In the genomic region with DNA sequence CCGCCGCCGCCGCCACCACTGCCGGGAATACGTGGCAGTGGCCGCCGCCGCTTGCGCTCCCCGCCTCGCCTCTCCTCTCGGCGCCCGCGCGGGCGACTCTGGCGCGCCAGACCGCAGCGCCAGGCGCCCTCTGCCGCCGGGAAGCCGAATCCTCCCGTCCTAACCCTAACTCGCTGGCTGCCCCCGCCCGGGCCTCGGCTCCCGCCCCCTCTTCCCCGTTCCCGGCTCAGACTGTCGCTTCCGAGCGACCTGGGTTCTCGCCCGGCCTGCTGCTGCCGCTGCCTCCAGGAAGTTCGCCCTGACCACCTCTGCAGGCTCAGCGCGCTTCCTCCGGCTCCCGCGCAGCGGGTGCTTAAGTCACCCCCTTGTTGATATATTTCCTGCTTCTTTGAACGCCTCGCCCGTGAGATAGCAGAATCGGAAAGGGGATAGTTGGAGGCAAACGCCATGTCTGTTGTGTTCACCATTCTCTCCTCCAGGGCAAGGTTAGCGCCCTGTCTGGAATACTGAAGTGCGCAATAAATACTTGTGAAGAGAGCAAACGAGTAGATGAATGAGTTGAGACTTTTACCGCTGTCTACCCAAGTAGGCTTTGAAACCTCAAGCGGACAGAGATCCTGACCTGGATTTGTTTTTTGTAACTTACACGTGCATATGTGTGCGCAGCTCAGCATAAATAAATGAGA, we compare ENCODE assay signal across 1 cellular context.
TF ChIP-seq lines count a peak whose summit lies in the region.

A gene with protein sequence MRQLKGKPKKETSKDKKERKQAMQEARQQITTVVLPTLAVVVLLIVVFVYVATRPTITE (minus strand): TSS at position 100 of the 686 bp plus-strand sequence. CDS start 64,202 bp downstream, outside the sequence.

TF ChIP-seq in WTC11, 78 proteins besides CTCF, POLR2A, EP300 and RAD21 (continued from another document and continues in another):
- TF ChIP-seq, protein P1, sequence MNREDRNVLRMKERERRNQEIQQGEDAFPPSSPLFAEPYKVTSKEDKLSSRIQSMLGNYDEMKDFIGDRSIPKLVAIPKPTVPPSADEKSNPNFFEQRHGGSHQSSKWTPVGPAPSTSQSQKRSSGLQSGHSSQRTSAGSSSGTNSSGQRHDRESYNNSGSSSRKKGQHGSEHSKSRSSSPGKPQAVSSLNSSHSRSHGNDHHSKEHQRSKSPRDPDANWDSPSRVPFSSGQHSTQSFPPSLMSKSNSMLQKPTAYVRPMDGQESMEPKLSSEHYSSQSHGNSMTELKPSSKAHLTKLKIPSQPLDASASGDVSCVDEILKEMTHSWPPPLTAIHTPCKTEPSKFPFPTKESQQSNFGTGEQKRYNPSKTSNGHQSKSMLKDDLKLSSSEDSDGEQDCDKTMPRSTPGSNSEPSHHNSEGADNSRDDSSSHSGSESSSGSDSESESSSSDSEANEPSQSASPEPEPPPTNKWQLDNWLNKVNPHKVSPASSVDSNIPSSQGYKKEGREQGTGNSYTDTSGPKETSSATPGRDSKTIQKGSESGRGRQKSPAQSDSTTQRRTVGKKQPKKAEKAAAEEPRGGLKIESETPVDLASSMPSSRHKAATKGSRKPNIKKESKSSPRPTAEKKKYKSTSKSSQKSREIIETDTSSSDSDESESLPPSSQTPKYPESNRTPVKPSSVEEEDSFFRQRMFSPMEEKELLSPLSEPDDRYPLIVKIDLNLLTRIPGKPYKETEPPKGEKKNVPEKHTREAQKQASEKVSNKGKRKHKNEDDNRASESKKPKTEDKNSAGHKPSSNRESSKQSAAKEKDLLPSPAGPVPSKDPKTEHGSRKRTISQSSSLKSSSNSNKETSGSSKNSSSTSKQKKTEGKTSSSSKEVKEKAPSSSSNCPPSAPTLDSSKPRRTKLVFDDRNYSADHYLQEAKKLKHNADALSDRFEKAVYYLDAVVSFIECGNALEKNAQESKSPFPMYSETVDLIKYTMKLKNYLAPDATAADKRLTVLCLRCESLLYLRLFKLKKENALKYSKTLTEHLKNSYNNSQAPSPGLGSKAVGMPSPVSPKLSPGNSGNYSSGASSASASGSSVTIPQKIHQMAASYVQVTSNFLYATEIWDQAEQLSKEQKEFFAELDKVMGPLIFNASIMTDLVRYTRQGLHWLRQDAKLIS (CRISPR knock-in tag; IDR thresholded peaks at IDR 0.05; ENCODE audit: borderline replicate concordance): no peak
- TF ChIP-seq TEAD4 (CRISPR knock-in tag; IDR thresholded peaks at IDR 0.05) (no peak), ZBTB21 (CRISPR knock-in tag; IDR thresholded peaks at IDR 0.05; ENCODE audit: borderline replicate concordance) (no peak), TP53 (CRISPR knock-in tag; IDR thresholded peaks at IDR 0.05) (no peak), NR3C1 (CRISPR knock-in tag; conservative IDR thresholded peaks at IDR 0.05; ENCODE audit: low read depth) (no peak), GRHL2 (CRISPR knock-in tag; IDR thresholded peaks at IDR 0.05; ENCODE audit: insufficient replicate concordance, severe bottlenecking) (no peak), ZNF232 (CRISPR knock-in tag; IDR thresholded peaks at IDR 0.05) (0 out of 2 replicates have a peak, but pooled peaks have one; percentile 15), IRF2 (CRISPR knock-in tag; IDR thresholded peaks at IDR 0.05; ENCODE audit: borderline replicate concordance, low read depth) (no peak), GTF2I (CRISPR knock-in tag; conservative IDR thresholded peaks at IDR 0.05) (peak; percentile 57; the same call in 1 of the 2 replicates), ZNF416 (CRISPR knock-in tag; IDR thresholded peaks at IDR 0.05) (no peak), ZNF263 (CRISPR knock-in tag; IDR thresholded peaks at IDR 0.05; ENCODE audit: low read depth) (no peak), SMAD4 (CRISPR knock-in tag; IDR thresholded peaks at IDR 0.05) (no peak), ZNF423 (CRISPR knock-in tag; IDR thresholded peaks at IDR 0.05) (no peak), ATF1 (CRISPR knock-in tag; IDR thresholded peaks at IDR 0.05) (no peak), PRRX2 (CRISPR knock-in tag; IDR thresholded peaks at IDR 0.05) (peak; percentile 59; the same call in 1 of the 2 replicates), SOX15 (CRISPR knock-in tag; IDR thresholded peaks at IDR 0.05) (no peak), FOXP1 (CRISPR knock-in tag; IDR thresholded peaks at IDR 0.05; ENCODE audit: borderline replicate concordance) (no peak), RORB (CRISPR knock-in tag; IDR thresholded peaks at IDR 0.05) (no peak), OVOL2 (CRISPR knock-in tag; IDR thresholded peaks at IDR 0.05; ENCODE audit: borderline replicate concordance) (no peak), ESRRA (CRISPR knock-in tag; IDR thresholded peaks at IDR 0.05; ENCODE audit: borderline replicate concordance) (no peak), MXD4 (CRISPR knock-in tag; IDR thresholded peaks at IDR 0.05; ENCODE audit: borderline replicate concordance) (no peak), ZNF219 (CRISPR knock-in tag; IDR thresholded peaks at IDR 0.05; ENCODE audit: borderline replicate concordance) (no peak), JUN (CRISPR knock-in tag; IDR thresholded peaks at IDR 0.05) (no peak), ETV6 (CRISPR knock-in tag; IDR thresholded peaks at IDR 0.05) (peak; percentile 94), ZNF121 (CRISPR knock-in tag; IDR thresholded peaks at IDR 0.05) (no peak), EMX1 (CRISPR knock-in tag; IDR thresholded peaks at IDR 0.05) (no peak), NR2C2 (CRISPR knock-in tag; IDR thresholded peaks at IDR 0.05) (no peak)
- TF ChIP-seq, protein P2, sequence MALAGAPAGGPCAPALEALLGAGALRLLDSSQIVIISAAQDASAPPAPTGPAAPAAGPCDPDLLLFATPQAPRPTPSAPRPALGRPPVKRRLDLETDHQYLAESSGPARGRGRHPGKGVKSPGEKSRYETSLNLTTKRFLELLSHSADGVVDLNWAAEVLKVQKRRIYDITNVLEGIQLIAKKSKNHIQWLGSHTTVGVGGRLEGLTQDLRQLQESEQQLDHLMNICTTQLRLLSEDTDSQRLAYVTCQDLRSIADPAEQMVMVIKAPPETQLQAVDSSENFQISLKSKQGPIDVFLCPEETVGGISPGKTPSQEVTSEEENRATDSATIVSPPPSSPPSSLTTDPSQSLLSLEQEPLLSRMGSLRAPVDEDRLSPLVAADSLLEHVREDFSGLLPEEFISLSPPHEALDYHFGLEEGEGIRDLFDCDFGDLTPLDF (CRISPR knock-in tag; IDR thresholded peaks at IDR 0.05): no peak
- TF ChIP-seq, protein P3, sequence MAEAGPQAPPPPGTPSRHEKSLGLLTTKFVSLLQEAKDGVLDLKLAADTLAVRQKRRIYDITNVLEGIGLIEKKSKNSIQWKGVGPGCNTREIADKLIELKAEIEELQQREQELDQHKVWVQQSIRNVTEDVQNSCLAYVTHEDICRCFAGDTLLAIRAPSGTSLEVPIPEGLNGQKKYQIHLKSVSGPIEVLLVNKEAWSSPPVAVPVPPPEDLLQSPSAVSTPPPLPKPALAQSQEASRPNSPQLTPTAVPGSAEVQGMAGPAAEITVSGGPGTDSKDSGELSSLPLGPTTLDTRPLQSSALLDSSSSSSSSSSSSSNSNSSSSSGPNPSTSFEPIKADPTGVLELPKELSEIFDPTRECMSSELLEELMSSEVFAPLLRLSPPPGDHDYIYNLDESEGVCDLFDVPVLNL (CRISPR knock-in tag; IDR thresholded peaks at IDR 0.05; ENCODE audit: borderline replicate concordance, low read depth): no peak
- TF ChIP-seq, protein P4, sequence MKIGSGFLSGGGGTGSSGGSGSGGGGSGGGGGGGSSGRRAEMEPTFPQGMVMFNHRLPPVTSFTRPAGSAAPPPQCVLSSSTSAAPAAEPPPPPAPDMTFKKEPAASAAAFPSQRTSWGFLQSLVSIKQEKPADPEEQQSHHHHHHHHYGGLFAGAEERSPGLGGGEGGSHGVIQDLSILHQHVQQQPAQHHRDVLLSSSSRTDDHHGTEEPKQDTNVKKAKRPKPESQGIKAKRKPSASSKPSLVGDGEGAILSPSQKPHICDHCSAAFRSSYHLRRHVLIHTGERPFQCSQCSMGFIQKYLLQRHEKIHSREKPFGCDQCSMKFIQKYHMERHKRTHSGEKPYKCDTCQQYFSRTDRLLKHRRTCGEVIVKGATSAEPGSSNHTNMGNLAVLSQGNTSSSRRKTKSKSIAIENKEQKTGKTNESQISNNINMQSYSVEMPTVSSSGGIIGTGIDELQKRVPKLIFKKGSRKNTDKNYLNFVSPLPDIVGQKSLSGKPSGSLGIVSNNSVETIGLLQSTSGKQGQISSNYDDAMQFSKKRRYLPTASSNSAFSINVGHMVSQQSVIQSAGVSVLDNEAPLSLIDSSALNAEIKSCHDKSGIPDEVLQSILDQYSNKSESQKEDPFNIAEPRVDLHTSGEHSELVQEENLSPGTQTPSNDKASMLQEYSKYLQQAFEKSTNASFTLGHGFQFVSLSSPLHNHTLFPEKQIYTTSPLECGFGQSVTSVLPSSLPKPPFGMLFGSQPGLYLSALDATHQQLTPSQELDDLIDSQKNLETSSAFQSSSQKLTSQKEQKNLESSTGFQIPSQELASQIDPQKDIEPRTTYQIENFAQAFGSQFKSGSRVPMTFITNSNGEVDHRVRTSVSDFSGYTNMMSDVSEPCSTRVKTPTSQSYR (CRISPR knock-in tag; IDR thresholded peaks at IDR 0.05): no peak
- TF ChIP-seq, protein P5, sequence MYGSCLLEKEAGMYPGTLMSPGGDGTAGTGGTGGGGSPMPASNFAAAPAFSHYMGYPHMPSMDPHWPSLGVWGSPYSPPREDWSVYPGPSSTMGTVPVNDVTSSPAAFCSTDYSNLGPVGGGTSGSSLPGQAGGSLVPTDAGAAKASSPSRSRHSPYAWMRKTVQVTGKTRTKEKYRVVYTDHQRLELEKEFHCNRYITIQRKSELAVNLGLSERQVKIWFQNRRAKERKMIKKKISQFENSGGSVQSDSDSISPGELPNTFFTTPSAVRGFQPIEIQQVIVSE (CRISPR knock-in tag; IDR thresholded peaks at IDR 0.05; ENCODE audit: borderline replicate concordance): no peak
- TF ChIP-seq, protein P6, sequence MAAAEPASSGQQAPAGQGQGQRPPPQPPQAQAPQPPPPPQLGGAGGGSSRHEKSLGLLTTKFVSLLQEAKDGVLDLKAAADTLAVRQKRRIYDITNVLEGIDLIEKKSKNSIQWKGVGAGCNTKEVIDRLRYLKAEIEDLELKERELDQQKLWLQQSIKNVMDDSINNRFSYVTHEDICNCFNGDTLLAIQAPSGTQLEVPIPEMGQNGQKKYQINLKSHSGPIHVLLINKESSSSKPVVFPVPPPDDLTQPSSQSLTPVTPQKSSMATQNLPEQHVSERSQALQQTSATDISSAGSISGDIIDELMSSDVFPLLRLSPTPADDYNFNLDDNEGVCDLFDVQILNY (CRISPR knock-in tag; IDR thresholded peaks at IDR 0.05): no peak
- TF ChIP-seq, protein P7, sequence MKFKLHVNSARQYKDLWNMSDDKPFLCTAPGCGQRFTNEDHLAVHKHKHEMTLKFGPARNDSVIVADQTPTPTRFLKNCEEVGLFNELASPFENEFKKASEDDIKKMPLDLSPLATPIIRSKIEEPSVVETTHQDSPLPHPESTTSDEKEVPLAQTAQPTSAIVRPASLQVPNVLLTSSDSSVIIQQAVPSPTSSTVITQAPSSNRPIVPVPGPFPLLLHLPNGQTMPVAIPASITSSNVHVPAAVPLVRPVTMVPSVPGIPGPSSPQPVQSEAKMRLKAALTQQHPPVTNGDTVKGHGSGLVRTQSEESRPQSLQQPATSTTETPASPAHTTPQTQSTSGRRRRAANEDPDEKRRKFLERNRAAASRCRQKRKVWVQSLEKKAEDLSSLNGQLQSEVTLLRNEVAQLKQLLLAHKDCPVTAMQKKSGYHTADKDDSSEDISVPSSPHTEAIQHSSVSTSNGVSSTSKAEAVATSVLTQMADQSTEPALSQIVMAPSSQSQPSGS (CRISPR knock-in tag; IDR thresholded peaks at IDR 0.05; ENCODE audit: borderline replicate concordance, low read depth): no peak
- TF ChIP-seq, protein P8, sequence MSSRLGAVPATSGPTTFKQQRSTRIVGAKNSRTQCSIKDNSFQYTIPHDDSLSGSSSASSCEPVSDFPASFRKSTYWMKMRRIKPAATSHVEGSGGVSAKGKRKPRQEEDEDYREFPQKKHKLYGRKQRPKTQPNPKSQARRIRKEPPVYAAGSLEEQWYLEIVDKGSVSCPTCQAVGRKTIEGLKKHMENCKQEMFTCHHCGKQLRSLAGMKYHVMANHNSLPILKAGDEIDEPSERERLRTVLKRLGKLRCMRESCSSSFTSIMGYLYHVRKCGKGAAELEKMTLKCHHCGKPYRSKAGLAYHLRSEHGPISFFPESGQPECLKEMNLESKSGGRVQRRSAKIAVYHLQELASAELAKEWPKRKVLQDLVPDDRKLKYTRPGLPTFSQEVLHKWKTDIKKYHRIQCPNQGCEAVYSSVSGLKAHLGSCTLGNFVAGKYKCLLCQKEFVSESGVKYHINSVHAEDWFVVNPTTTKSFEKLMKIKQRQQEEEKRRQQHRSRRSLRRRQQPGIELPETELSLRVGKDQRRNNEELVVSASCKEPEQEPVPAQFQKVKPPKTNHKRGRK (CRISPR knock-in tag; IDR thresholded peaks at IDR 0.05; ENCODE audit: borderline replicate concordance): no peak
- TF ChIP-seq, protein P9, sequence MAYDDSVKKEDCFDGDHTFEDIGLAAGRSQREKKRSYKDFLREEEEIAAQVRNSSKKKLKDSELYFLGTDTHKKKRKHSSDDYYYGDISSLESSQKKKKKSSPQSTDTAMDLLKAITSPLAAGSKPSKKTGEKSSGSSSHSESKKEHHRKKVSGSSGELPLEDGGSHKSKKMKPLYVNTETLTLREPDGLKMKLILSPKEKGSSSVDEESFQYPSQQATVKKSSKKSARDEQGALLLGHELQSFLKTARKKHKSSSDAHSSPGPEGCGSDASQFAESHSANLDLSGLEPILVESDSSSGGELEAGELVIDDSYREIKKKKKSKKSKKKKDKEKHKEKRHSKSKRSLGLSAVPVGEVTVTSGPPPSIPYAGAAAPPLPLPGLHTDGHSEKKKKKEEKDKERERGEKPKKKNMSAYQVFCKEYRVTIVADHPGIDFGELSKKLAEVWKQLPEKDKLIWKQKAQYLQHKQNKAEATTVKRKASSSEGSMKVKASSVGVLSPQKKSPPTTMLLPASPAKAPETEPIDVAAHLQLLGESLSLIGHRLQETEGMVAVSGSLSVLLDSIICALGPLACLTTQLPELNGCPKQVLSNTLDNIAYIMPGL (CRISPR knock-in tag; IDR thresholded peaks at IDR 0.05): peak; percentile 38; the same call in 1 of the 2 replicates
- TF ChIP-seq, protein P10, sequence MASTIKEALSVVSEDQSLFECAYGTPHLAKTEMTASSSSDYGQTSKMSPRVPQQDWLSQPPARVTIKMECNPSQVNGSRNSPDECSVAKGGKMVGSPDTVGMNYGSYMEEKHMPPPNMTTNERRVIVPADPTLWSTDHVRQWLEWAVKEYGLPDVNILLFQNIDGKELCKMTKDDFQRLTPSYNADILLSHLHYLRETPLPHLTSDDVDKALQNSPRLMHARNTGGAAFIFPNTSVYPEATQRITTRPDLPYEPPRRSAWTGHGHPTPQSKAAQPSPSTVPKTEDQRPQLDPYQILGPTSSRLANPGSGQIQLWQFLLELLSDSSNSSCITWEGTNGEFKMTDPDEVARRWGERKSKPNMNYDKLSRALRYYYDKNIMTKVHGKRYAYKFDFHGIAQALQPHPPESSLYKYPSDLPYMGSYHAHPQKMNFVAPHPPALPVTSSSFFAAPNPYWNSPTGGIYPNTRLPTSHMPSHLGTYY (CRISPR knock-in tag; IDR thresholded peaks at IDR 0.05): no peak
- TF ChIP-seq, protein P11, sequence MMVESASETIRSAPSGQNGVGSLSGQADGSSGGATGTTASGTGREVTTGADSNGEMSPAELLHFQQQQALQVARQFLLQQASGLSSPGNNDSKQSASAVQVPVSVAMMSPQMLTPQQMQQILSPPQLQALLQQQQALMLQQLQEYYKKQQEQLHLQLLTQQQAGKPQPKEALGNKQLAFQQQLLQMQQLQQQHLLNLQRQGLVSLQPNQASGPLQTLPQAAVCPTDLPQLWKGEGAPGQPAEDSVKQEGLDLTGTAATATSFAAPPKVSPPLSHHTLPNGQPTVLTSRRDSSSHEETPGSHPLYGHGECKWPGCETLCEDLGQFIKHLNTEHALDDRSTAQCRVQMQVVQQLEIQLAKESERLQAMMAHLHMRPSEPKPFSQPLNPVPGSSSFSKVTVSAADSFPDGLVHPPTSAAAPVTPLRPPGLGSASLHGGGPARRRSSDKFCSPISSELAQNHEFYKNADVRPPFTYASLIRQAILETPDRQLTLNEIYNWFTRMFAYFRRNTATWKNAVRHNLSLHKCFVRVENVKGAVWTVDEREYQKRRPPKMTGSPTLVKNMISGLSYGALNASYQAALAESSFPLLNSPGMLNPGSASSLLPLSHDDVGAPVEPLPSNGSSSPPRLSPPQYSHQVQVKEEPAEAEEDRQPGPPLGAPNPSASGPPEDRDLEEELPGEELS (CRISPR knock-in tag; IDR thresholded peaks at IDR 0.05): 0 out of 2 replicates have a peak, but pooled peaks have one; percentile 30
